8 cellular contexts compared by ENCODE assay signal in the genomic region with DNA sequence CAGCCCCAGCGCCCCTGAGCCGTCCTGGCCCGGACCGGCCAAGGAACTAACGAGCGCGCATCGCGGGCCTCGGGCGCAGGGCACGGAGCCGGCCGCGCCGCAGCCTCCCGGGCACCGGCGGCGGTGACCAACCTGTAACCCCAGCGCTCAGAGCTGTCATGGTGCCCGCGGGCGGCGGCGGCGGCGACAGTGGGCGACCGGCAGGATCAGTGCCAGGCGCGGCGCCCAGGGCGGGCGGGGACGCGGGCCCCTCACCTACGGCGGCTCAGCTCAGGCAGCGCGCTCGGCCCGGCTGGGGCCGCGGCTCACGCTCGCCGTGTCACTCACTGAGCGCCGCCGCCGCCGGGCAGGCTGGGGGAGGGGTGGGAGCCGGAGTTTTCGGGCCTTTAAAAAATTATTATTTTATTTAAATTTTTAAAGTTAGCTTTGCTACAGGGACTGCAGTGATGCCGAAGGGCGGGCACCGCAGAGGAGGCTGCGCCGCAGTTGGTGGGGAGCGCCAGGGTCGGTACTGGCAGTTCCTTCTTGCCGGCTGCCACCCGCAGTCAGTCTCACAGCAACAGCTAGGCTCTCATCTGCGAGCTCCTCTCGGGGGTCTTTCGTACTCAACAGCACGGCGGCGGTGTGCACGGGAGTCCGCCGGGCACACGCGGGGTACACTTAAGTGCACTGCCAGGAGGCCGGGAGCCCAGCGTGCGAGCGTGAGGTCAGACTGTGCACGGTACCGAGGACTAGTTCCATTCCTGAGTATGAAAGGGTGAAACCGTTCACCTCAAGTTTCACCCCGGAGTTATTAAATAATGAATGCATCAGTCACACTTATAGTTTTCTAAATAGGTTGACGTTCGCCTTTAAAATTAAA. TPM values are rescaled to one million over a fixed set of nuclear protein-coding genes. Genes with fewer than 3 reads are reported as not detected.
DNase-seq lines count a peak whose midpoint lies in the region; ATAC-seq, FAIRE-seq and TF ChIP-seq lines count a peak whose summit lies in the region.

A gene (minus strand): TSS at position 328 of the 862 bp plus-strand sequence. CDS start 17,382 bp downstream, outside the sequence.

- H3K9me3 ChIP-seq in CD8-positive, alpha-beta memory T cell (ENCODE audit: low read length): no peaks in the 10 kb centered on the region
- no peaks in the 10 kb centered on the region for H3K9me3 ChIP-seq in keratinocyte (ENCODE audit: control insufficient read depth, low read depth, low read length)

- H3K4me3 ChIP-seq in CD8-positive, alpha-beta memory T cell (ENCODE audit: low read length): no peak within 1 kb of the TSS
- H3K4me3 ChIP-seq in LNCaP clone FGC (ENCODE audit: low read depth, low read length) (peak within 1 kb of the TSS; percentile 29), keratinocyte (ENCODE audit: control insufficient read depth in 2 of 3, extremely low read depth in 1 of 3, insufficient read depth in 2 of 3, low read depth in 1 of 3, low read length in 3 of 3) (peak within 1 kb of the TSS; percentile 33 to 74 (median 65))

- FAIRE-seq in keratinocyte (lab: Jason Lieb, UNC): no peak

- H3K4me3 Mint-ChIP-seq in CD8-positive, alpha-beta memory T cell: peak within 1 kb of the TSS in 4 of 7 donors; percentile 32 to 78 (median 43)
- H3K4me3 Mint-ChIP-seq in MCF 10A (ENCODE audit: unreplicated experiment): peak within 1 kb of the TSS; percentile 75
- peak within 1 kb of the TSS; percentile 6 to 59 for H3K4me3 Mint-ChIP-seq in stimulated activated naive B cell treated with anti-CD40 and anti-IgM and Interleukin-4, amounts not matched to agents 10 μg/mL and 1 μg/mL and 100 μg/mL, for 72 hours
- H3K4me3 Mint-ChIP-seq in activated T-helper 1 cell treated with anti-CD3 and anti-CD28 coated beads, Interleukin-12 subunit alpha, Interleukin-12 subunit beta, Interleukin-2, Interleukin-4 antibody, amounts not matched to agents 30 ng/mL and 10 ng/mL and 1 ng/mL, durations not matched to agents 14 hours and 24 hours and 36 hours: no peak within 1 kb of the TSS

- H3K9me3 Mint-ChIP-seq in CD8-positive, alpha-beta memory T cell: peaks cover 0 to 2% (median 0%) of the 10 kb centered on the region in 5 donors
- H3K9me3 Mint-ChIP-seq in MCF 10A (ENCODE audit: unreplicated experiment): no peaks in the 10 kb centered on the region
- H3K9me3 Mint-ChIP-seq in stimulated activated naive B cell treated with anti-CD40 and anti-IgM and Interleukin-4, amounts not matched to agents 10 μg/mL and 1 μg/mL and 100 μg/mL, for 72 hours: peaks cover 0 to 8% of the 10 kb centered on the region in 2 donors
- H3K9me3 Mint-ChIP-seq in activated T-helper 1 cell treated with anti-CD3 and anti-CD28 coated beads, Interleukin-12 subunit alpha, Interleukin-12 subunit beta, Interleukin-2, Interleukin-4 antibody, amounts not matched to agents 30 ng/mL and 10 ng/mL and 1 ng/mL, durations not matched to agents 14 hours and 24 hours and 36 hours: no peaks in the 10 kb centered on the region

- TF ChIP-seq CTCF in LNCaP clone FGC (IDR thresholded peaks at IDR 0.05; ENCODE audit: control insufficient read depth, extremely low read depth, insufficient read depth): no peak
- TF ChIP-seq CTCF in MCF 10A (IDR thresholded peaks at IDR 0.05; ENCODE audit: unreplicated experiment): no peak
- no peak for TF ChIP-seq CTCF in keratinocyte (optimal IDR thresholded peaks at IDR 0.05 in 1 of 3, IDR thresholded peaks at IDR 0.05 in 1 of 3, conservative IDR thresholded peaks at IDR 0.05 in 1 of 3; ENCODE audit: extremely low read depth in 1 of 3, insufficient read depth in 2 of 3, low read length in 3 of 3)

- H3K4me1 Mint-ChIP-seq in CD8-positive, alpha-beta memory T cell: peaks cover 0 to 12% (median 6%) of the 10 kb centered on the region in 3 donors
- H3K4me1 Mint-ChIP-seq in MCF 10A (ENCODE audit: insufficient read depth, unreplicated experiment): peaks cover 5% of the 10 kb centered on the region
- H3K4me1 Mint-ChIP-seq in stimulated activated naive B cell treated with anti-CD40 and anti-IgM and Interleukin-4, amounts not matched to agents 10 μg/mL and 1 μg/mL and 100 μg/mL, for 72 hours: peaks cover 2 to 4% of the 10 kb centered on the region in 2 donors
- H3K4me1 Mint-ChIP-seq in activated T-helper 1 cell treated with anti-CD3 and anti-CD28 coated beads, Interleukin-12 subunit alpha, Interleukin-12 subunit beta, Interleukin-2, Interleukin-4 antibody, amounts not matched to agents 30 ng/mL and 10 ng/mL and 1 ng/mL, durations not matched to agents 14 hours and 24 hours and 36 hours (ENCODE audit: low read depth): no peaks in the 10 kb centered on the region

- peak; percentile 20 to 29 for ATAC-seq in stimulated activated naive B cell treated with anti-CD40 and anti-IgM and Interleukin-4, amounts not matched to agents 10 μg/mL and 1 μg/mL and 100 μg/mL, for 72 hours (replicated peaks)

- H4K20me1 ChIP-seq in keratinocyte (ENCODE audit: control insufficient read depth, extremely low read depth, insufficient read depth, low read length): no peaks in the 10 kb centered on the region

- no peaks in the 10 kb centered on the region for H3K4me1 ChIP-seq in CD8-positive, alpha-beta memory T cell (ENCODE audit: insufficient read depth, low read length)
- peaks cover 3% of the 10 kb centered on the region for H3K4me1 ChIP-seq in keratinocyte (ENCODE audit: control insufficient read depth, extremely low read depth, insufficient read depth, low read length)

- no peaks in the 10 kb centered on the region for H3K27me3 ChIP-seq in CD8-positive, alpha-beta memory T cell (ENCODE audit: insufficient read depth, low read length, poor library complexity, severe bottlenecking)
- peaks cover 9% of the 10 kb centered on the region for H3K27me3 ChIP-seq in keratinocyte (ENCODE audit: control insufficient read depth, extremely low read depth, insufficient read depth, low read length)

- H2AFZ ChIP-seq in keratinocyte (ENCODE audit: control insufficient read depth, low read length): peak within 1 kb of the TSS; percentile 87

- no peak for DNase-seq in CD8-positive, alpha-beta memory T cell
- DNase-seq in LNCaP clone FGC (ENCODE audit: low read depth) (no peak), MCF 10A (ENCODE audit: unreplicated experiment) (peak; percentile 47), keratinocyte (ENCODE audit: low read depth, low spot score) (no peak), NCI-H2029 treated with DMSO at 0.1 percent for 48 hours (lab: John Stamatoyannopoulos, UW) (no peak)
- DNase-seq in stimulated activated naive B cell treated with anti-CD40 and anti-IgM and Interleukin-4, amounts not matched to agents 10 μg/mL and 1 μg/mL and 100 μg/mL, for 72 hours: no peak
- DNase-seq in activated T-helper 1 cell treated with anti-CD3 and anti-CD28 coated beads, Interleukin-12 subunit alpha, Interleukin-12 subunit beta, Interleukin-2, Interleukin-4 antibody, amounts not matched to agents 30 ng/mL and 10 ng/mL and 1 ng/mL, durations not matched to agents 14 hours and 24 hours and 36 hours (ENCODE audit: low spot score): no peak
- no peak for DNase-seq in activated effector memory CD4-positive, alpha-beta T cell treated with anti-CD3 and anti-CD28 coated beads, Interleukin-2, amount 50 U/mL, for 16 hours

- no peak within 1 kb of the TSS for H3K27ac Mint-ChIP-seq in CD8-positive, alpha-beta memory T cell
- peak within 1 kb of the TSS; percentile 79 for H3K27ac Mint-ChIP-seq in MCF 10A (ENCODE audit: low read depth, unreplicated experiment)
- H3K27ac Mint-ChIP-seq in stimulated activated naive B cell treated with anti-CD40 and anti-IgM and Interleukin-4, amounts not matched to agents 10 μg/mL and 1 μg/mL and 100 μg/mL, for 72 hours: no peak within 1 kb of the TSS
- H3K27ac Mint-ChIP-seq in activated T-helper 1 cell treated with anti-CD3 and anti-CD28 coated beads, Interleukin-12 subunit alpha, Interleukin-12 subunit beta, Interleukin-2, Interleukin-4 antibody, amounts not matched to agents 30 ng/mL and 10 ng/mL and 1 ng/mL, durations not matched to agents 14 hours and 24 hours and 36 hours: no peak within 1 kb of the TSS

- dilution Hi-C loops in keratinocyte (cut with MboI; ENCODE audit: extremely low pct_ligation_motif_present, low sequenced_read_pairs): no loop called here

- BruUV-seq in MCF 10A (replicated peaks; lab: Mats Ljungman, UMichigan): no TSS peak

- H3K9ac ChIP-seq in keratinocyte (ENCODE audit: control insufficient read depth, extremely low read depth, insufficient read depth, low read length): peak within 1 kb of the TSS; percentile 58

- H3K9me1 ChIP-seq in keratinocyte (ENCODE audit: control insufficient read depth, extremely low read depth, insufficient read depth, low read length): no peaks in the 10 kb centered on the region

- POLR2A ChIA-PET in CD8-positive, alpha-beta memory T cell (lab: Charles Lee): no interaction called here
- POLR2A ChIA-PET in MCF 10A (lab: Yijun Ruan, JAX): interaction anchor here (1.4 kb wide), 1 partner anchor 33 kb away, joined by 7 read pairs; no protein-coding TSS in a partner anchor

- no peaks in the 10 kb centered on the region for H3K36me3 Mint-ChIP-seq in CD8-positive, alpha-beta memory T cell
- H3K36me3 Mint-ChIP-seq in MCF 10A (ENCODE audit: insufficient read depth, unreplicated experiment): no peaks in the 10 kb centered on the region
- no peaks in the 10 kb centered on the region for H3K36me3 Mint-ChIP-seq in stimulated activated naive B cell treated with anti-CD40 and anti-IgM and Interleukin-4, amounts not matched to agents 10 μg/mL and 1 μg/mL and 100 μg/mL, for 72 hours
- no peaks in the 10 kb centered on the region for H3K36me3 Mint-ChIP-seq in activated T-helper 1 cell treated with anti-CD3 and anti-CD28 coated beads, Interleukin-12 subunit alpha, Interleukin-12 subunit beta, Interleukin-2, Interleukin-4 antibody, amounts not matched to agents 30 ng/mL and 10 ng/mL and 1 ng/mL, durations not matched to agents 14 hours and 24 hours and 36 hours (ENCODE audit: low read depth)

- peak within 1 kb of the TSS; percentile 85 for H3K4me2 ChIP-seq in keratinocyte (ENCODE audit: control insufficient read depth, extremely low read depth, insufficient read depth, low read depth, low read length)

- intact Hi-C loops in MCF 10A (cut with micrococcal nuclease): loop anchor here (5.0 to 10.0 kb wide), 2 partner anchors 56 to 262 kb away; no protein-coding TSS in a partner anchor
- intact Hi-C loops in activated T-helper 1 cell treated with anti-CD3 and anti-CD28 coated beads, Interleukin-12 subunit alpha, Interleukin-12 subunit beta, Interleukin-2, Interleukin-4 antibody, amounts not matched to agents 30 ng/mL and 10 ng/mL and 1 ng/mL, durations not matched to agents 14 hours and 24 hours and 36 hours (cut with micrococcal nuclease): loop anchor here (10.0 kb wide), 1 partner anchor 1462 kb away; no protein-coding TSS in a partner anchor

- CTCF ChIA-PET in CD8-positive, alpha-beta memory T cell (lab: Charles Lee): no interaction called here
- CTCF ChIA-PET in MCF 10A (lab: Yijun Ruan, JAX): interaction anchor here (0.6 to 1.0 kb wide), 7 partner anchors 9 to 272 kb away, joined by 3 to 4 read pairs (median 3); no protein-coding TSS in a partner anchor

- no peak within 1 kb of the TSS for H3K27ac ChIP-seq in CD8-positive, alpha-beta memory T cell (ENCODE audit: low read depth, low read length)
- H3K27ac ChIP-seq in keratinocyte (ENCODE audit: control insufficient read depth, insufficient read depth, low read length): no peak within 1 kb of the TSS

- H3K79me2 ChIP-seq in keratinocyte (ENCODE audit: control insufficient read depth, insufficient read depth, low read length): no peaks in the 10 kb centered on the region

- peaks cover 23 to 48% of the 10 kb centered on the region in 2 donors for H3K27me3 Mint-ChIP-seq in CD8-positive, alpha-beta memory T cell
- H3K27me3 Mint-ChIP-seq in MCF 10A (ENCODE audit: insufficient read depth, unreplicated experiment): no peaks in the 10 kb centered on the region
- peaks cover 17 to 45% of the 10 kb centered on the region in 2 donors for H3K27me3 Mint-ChIP-seq in stimulated activated naive B cell treated with anti-CD40 and anti-IgM and Interleukin-4, amounts not matched to agents 10 μg/mL and 1 μg/mL and 100 μg/mL, for 72 hours
- peaks cover 29% of the 10 kb centered on the region for H3K27me3 Mint-ChIP-seq in activated T-helper 1 cell treated with anti-CD3 and anti-CD28 coated beads, Interleukin-12 subunit alpha, Interleukin-12 subunit beta, Interleukin-2, Interleukin-4 antibody, amounts not matched to agents 30 ng/mL and 10 ng/mL and 1 ng/mL, durations not matched to agents 14 hours and 24 hours and 36 hours (ENCODE audit: insufficient read depth)

- no peaks in the 10 kb centered on the region for H3K36me3 ChIP-seq in CD8-positive, alpha-beta memory T cell (ENCODE audit: insufficient read depth, low read length)
- no peaks in the 10 kb centered on the region for H3K36me3 ChIP-seq in keratinocyte (ENCODE audit: control insufficient read depth in 2 of 2, extremely low read depth in 1 of 2, insufficient read depth in 2 of 2, low read length in 2 of 2)

RNA-seq across cellular contexts. Expression of the gene that starts here (rescaled TPM):
- total RNA-seq in CD8-positive, alpha-beta memory T cell: not detected
- not detected for polyA plus RNA-seq in CD8-positive, alpha-beta memory T cell
- 8.5 and 10.4 TPM in 2 replicates for total RNA-seq in MCF 10A (2022)
- 0.07 to 0.16 TPM (median 0.12 TPM) in 3 replicates for polyA plus RNA-seq in keratinocyte
- polyA plus RNA-seq in keratinocyte (2011; ENCODE audit: low read depth): not detected
- 0.27 and 0.43 TPM in 2 replicates for polyA plus RNA-seq in keratinocyte (2011; cell fraction: cytosol; rRNA removed)
- 0.17 and 0.28 TPM in 2 replicates for polyA plus RNA-seq in keratinocyte (2011; cell fraction: nucleus; rRNA removed)
- polyA plus RNA-seq in keratinocyte (2012; ENCODE audit: low replicate concordance): 0.03 TPM in 1 of 2 replicates, not detected in the other
- 0.33 to 0.38 TPM in 2 of 3 replicates, not detected in the other for polyA minus RNA-seq in keratinocyte
- not detected for polyA minus RNA-seq in keratinocyte (2011; cell fraction: cytosol; rRNA and poly(A)+ RNA removed)
- 0.11 and 1.3 TPM in 2 replicates for polyA minus RNA-seq in keratinocyte (2011; cell fraction: nucleus; rRNA and poly(A)+ RNA removed)
- total RNA-seq in activated T-helper 1 cell treated with anti-CD3 and anti-CD28 coated beads, Interleukin-12 subunit alpha, Interleukin-12 subunit beta, Interleukin-2, Interleukin-4 antibody, amounts not matched to agents 30 ng/mL and 10 ng/mL and 1 ng/mL, durations not matched to agents 14 hours and 24 hours and 36 hours: not detected in 2 replicates
